In the genomic region with DNA sequence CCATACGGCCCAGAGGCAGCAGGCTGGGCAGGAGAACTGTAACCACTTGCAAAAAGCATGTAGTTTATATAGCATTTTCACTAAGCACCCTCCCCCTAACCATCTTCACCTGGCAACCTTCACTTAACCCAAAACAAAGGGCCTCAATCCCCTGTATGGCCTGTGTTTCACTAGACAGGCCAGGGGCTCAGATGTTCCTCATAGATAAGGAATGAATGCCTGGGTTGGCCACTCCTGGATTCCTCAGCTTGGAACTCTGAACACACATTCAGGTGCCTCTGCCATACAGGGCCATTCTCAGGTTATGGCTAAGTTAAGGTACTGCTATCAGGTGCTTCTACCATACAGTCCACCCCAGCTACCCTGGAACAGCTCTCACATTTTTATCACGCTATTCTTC, we compare ENCODE assay signal across 28 cellular contexts.
"Had no signal": no experiment of that assay in that cellular context is flagged by ENCODE, and none has a peak within 500 bp of the region (broad histone marks: within the 10 kb centered on the region; RNA-seq: fewer than 3 reads in every experiment).

No MANE protein-coding gene starts in this region.

- H3K27me3 ChIP-seq: colonic mucosa, gastrocnemius medialis, heart left ventricle, ovary, right lobe of liver, stomach, tibial artery, upper lobe of left lung had no signal

- H3K4me3 Mint-ChIP-seq: central memory CD8-positive, alpha-beta T cell; dendritic cell treated with granulocyte-macrophage colony-stimulating factor and Interleukin-4, amounts not matched to agents 40 ng/mL and 50 ng/mL, for 4 days; endodermal cell; immature natural killer cell; natural killer cell; stimulated activated naive B cell treated with anti-CD40 and anti-IgM and Interleukin-4, amounts not matched to agents 10 μg/mL and 1 μg/mL and 100 μg/mL, for 72 hours had no signal

- H3K27me3 Mint-ChIP-seq: central memory CD8-positive, alpha-beta T cell; dendritic cell treated with granulocyte-macrophage colony-stimulating factor and Interleukin-4, amounts not matched to agents 40 ng/mL and 50 ng/mL, for 4 days; stimulated activated naive B cell treated with anti-CD40 and anti-IgM and Interleukin-4, amounts not matched to agents 10 μg/mL and 1 μg/mL and 100 μg/mL, for 72 hours had no signal

- H3K27ac ChIP-seq: colonic mucosa, epithelial cell of prostate, gastrocnemius medialis, heart left ventricle, ovary, right lobe of liver, stomach, tibial artery, upper lobe of left lung had no signal

- DNase-seq: colonic mucosa; effector CD8-positive, alpha-beta T cell; endodermal cell; foreskin fibroblast; gastrocnemius medialis; heart left ventricle; hippocampal formation; immature natural killer cell; mesenchymal stem cell; midbrain; natural killer cell; occipital lobe; ovary; right lobe of liver; small intestine; stimulated activated CD4-positive, alpha-beta T cell treated with anti-CD3 and anti-CD28 coated beads, Interleukin-15, amount 100 ng/mL, for 24 hours; stimulated activated CD4-positive, alpha-beta T cell treated with anti-CD3 and anti-CD28 coated beads, Interleukin-2, amount 100 ng/mL, for 48 hours; stimulated activated naive B cell treated with anti-CD40 and anti-IgM and Interleukin-4, amounts not matched to agents 10 μg/mL and 1 μg/mL and 100 μg/mL, for 72 hours; stomach; tibial artery had no signal

- H3K4me1 Mint-ChIP-seq: central memory CD8-positive, alpha-beta T cell; endodermal cell; immature natural killer cell; natural killer cell; stimulated activated naive B cell treated with anti-CD40 and anti-IgM and Interleukin-4, amounts not matched to agents 10 μg/mL and 1 μg/mL and 100 μg/mL, for 72 hours had no signal

- H3K4me1 ChIP-seq: colonic mucosa, gastrocnemius medialis, right lobe of liver, stomach, tibial artery, upper lobe of left lung had no signal

- ATAC-seq: esophagus mucosa; gastrocnemius medialis; heart left ventricle; natural killer cell; stimulated activated naive B cell treated with anti-CD40 and anti-IgM and Interleukin-4, amounts not matched to agents 10 μg/mL and 1 μg/mL and 100 μg/mL, for 72 hours had no signal

- H3K4me3 ChIP-seq: colonic mucosa, gastrocnemius medialis, heart left ventricle, lung, ovary, right lobe of liver, stomach, tibial artery, upper lobe of left lung had no signal

- H3K36me3 ChIP-seq: colonic mucosa, gastrocnemius medialis, heart left ventricle, ovary, right lobe of liver, stomach, tibial artery, upper lobe of left lung had no signal

- H3K9me3 ChIP-seq: colonic mucosa, gastrocnemius medialis, heart left ventricle, ovary, right lobe of liver, stomach, tibial artery, upper lobe of left lung had no signal

- FAIRE-seq: keratinocyte, small intestine, urothelium cell line had no signal

- H3K9me3 Mint-ChIP-seq: central memory CD8-positive, alpha-beta T cell; dendritic cell treated with granulocyte-macrophage colony-stimulating factor and Interleukin-4, amounts not matched to agents 40 ng/mL and 50 ng/mL, for 4 days; endodermal cell; immature natural killer cell; natural killer cell; stimulated activated naive B cell treated with anti-CD40 and anti-IgM and Interleukin-4, amounts not matched to agents 10 μg/mL and 1 μg/mL and 100 μg/mL, for 72 hours had no signal

- H3K27ac Mint-ChIP-seq: dendritic cell treated with granulocyte-macrophage colony-stimulating factor and Interleukin-4, amounts not matched to agents 40 ng/mL and 50 ng/mL, for 4 days; endodermal cell; natural killer cell; stimulated activated naive B cell treated with anti-CD40 and anti-IgM and Interleukin-4, amounts not matched to agents 10 μg/mL and 1 μg/mL and 100 μg/mL, for 72 hours had no signal

- H3K36me3 Mint-ChIP-seq: immature natural killer cell; natural killer cell; stimulated activated naive B cell treated with anti-CD40 and anti-IgM and Interleukin-4, amounts not matched to agents 10 μg/mL and 1 μg/mL and 100 μg/mL, for 72 hours had no signal
